Comparison of ENCODE assay signal across 21 cellular contexts in the genomic region with DNA sequence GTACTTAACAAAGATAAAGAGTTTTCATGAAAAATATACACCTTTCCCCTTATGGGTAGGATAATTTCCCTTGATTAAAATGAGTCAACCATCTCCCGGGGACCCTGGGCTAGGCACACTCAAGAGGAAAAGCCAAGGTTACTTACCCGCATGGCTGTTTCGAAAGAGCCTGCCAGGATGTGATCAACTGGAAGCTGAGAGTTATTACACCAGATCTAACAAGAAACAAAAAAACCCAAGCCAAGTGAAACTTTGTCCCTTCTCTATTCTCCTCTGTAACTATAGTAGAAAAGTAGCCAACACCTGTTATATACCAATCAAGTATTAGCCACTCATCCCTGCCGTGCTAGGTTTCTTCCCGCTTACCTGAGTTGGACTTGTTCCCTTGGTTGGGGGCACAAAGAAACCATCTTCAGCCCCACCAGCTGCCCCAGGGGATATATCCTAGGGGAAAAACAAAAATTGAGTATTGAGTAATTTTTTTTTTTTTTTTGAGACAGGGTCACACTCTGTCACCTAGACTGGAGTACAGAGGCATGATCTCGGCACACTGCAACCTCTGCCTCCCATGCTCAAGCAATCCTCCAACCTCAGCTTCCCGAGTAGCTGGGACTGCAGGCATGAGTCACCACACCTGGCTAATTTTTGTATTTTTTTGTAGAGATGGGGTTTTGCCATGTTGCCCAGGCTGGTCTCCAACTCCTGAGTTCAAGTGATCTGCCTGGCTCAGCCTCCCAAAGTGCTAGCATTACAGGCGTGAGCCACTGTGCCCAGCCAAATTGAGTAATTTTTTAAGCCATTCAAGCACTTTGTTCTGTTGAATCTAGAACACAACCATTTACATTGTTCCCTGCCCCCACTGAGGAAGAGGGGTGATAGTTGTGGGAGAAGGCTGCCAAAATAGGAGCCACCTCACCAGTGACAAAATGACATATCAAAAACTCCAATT. TPM values are rescaled to one million over a fixed set of nuclear protein-coding genes. Genes with fewer than 3 reads are reported as not detected.
DNase-seq lines count a peak whose midpoint lies in the region; ATAC-seq, FAIRE-seq and TF ChIP-seq lines count a peak whose summit lies in the region.
"Had no signal": no experiment of that assay in that cellular context is flagged by ENCODE, and none has a peak within 500 bp of the region (broad histone marks: within the 10 kb centered on the region; RNA-seq: fewer than 3 reads in every experiment).

No MANE protein-coding gene starts in this region.

- peaks cover 4% of the 10 kb centered on the region for H3K4me1 Mint-ChIP-seq in central memory CD8-positive, alpha-beta T cell
- peaks cover 4% of the 10 kb centered on the region for H3K4me1 Mint-ChIP-seq in memory B cell
- peaks cover 3% of the 10 kb centered on the region for H3K4me1 Mint-ChIP-seq in CD8-positive, alpha-beta T cell (ENCODE audit: low read depth)
- H3K4me1 Mint-ChIP-seq: neural progenitor cell had no signal

- H3K27me3 Mint-ChIP-seq in central memory CD8-positive, alpha-beta T cell = no peaks in the 10 kb centered on the region
- no peaks in the 10 kb centered on the region for H3K27me3 Mint-ChIP-seq in memory B cell
- no peaks in the 10 kb centered on the region for H3K27me3 Mint-ChIP-seq in CD8-positive, alpha-beta T cell (ENCODE audit: low read depth)
- H3K27me3 Mint-ChIP-seq: activated naive CD8-positive, alpha-beta T cell treated with anti-CD3 and anti-CD28 coated beads, Interleukin-2, amount 10 ng/mL, durations not matched to agents 7 days and 5 days; brain; CD4-positive, CD25-positive, alpha-beta regulatory T cell had no signal

- H3K4me3 ChIP-seq in liver (ENCODE audit: low read depth in 1 of 3, low read length in 3 of 3) (no peak overlapping the region), HepG2 (replicated peaks in 1 of 3; ENCODE audit: insufficient read depth in 1 of 3, low read depth in 2 of 3, low read length in 3 of 3) (no peak overlapping the region), stomach (no peak overlapping the region)
- no peak overlapping the region for H3K4me3 ChIP-seq in CD8-positive, alpha-beta T cell (ENCODE audit: low read depth, low read length)
- H3K4me3 ChIP-seq: left ventricle myocardium inferior, mucosa of descending colon, neural progenitor cell, thoracic aorta, vagina had no signal

- BruUV-seq in HepG2 (replicated peaks; lab: Mats Ljungman, UMichigan) = no TSS peak

- H3K79me2 ChIP-seq in HepG2 (ENCODE audit: insufficient read depth, low read length) = no peaks in the 10 kb centered on the region

- in situ Hi-C loops in HepG2 (cut with HindIII; ENCODE audit: extremely low pct_ligation_motif_present, low pct_unique_long_range_greater_than_20kb) = loop anchor here (5.0 kb wide), 1 partner anchor 101 kb away; a partner anchor contains a TSS

- no peak overlapping the region for H3K9ac ChIP-seq in liver (ENCODE audit: low read depth in 1 of 2, low read length in 2 of 2)
- H3K9ac ChIP-seq in HepG2 (ENCODE audit: insufficient read depth, low read depth, low read length) = no peak overlapping the region
- H3K9ac ChIP-seq: neural progenitor cell had no signal

- WGBS in liver = 54% methylated on average over 8 of the region's 8 CpGs
- 99% methylated on average over 8 of the region's 8 CpGs for WGBS in HepG2 (ENCODE audit: low lambda C conversion rate)
- 79 to 85% (median 81%) methylated on average over 8 of the region's 8 CpGs for WGBS in stomach, 5 donors

- POLR2A ChIA-PET in HepG2 (lab: Yijun Ruan, JAX) = interaction anchor here (1.0 to 1.7 kb wide), 2 partner anchors 31 to 192 kb away, joined by 3 to 6 read pairs; a partner anchor contains a TSS
- POLR2A ChIA-PET in CD8-positive, alpha-beta T cell (lab: Charles Lee) = no interaction called here

- H3K9me3 ChIP-seq in liver (ENCODE audit: control insufficient read depth in 4 of 4, low read length in 3 of 4) = no peaks in the 10 kb centered on the region
- H3K9me3 ChIP-seq in HepG2 (ENCODE audit: low read length) = no peaks in the 10 kb centered on the region
- H3K9me3 ChIP-seq in CD8-positive, alpha-beta T cell (ENCODE audit: low read length) = no peaks in the 10 kb centered on the region
- no peaks in the 10 kb centered on the region for H3K9me3 ChIP-seq in stomach
- H3K9me3 ChIP-seq: left ventricle myocardium inferior, mucosa of descending colon, thoracic aorta, vagina had no signal

- no peak overlapping the region for H2AFZ ChIP-seq in HepG2 (ENCODE audit: low read length)
- H2AFZ ChIP-seq: neural progenitor cell had no signal

- TF ChIP-seq RAD21 in liver (IDR thresholded peaks at IDR 0.05) = no peak
- no peak for TF ChIP-seq RAD21 in HepG2 (CRISPR knock-in tag; IDR thresholded peaks at IDR 0.05)

- H4K20me1 ChIP-seq in HepG2 (ENCODE audit: insufficient read depth, low read length) = peaks cover 12% of the 10 kb centered on the region

- intact Hi-C loops in HepG2 (cut with micrococcal nuclease; ENCODE audit: unreplicated experiment) (no loop called here), stomach (cut with DNase I; ENCODE audit: low total_unique reads) (loop anchor here (10.0 kb wide), 1 partner anchor 188 kb away; no protein-coding TSS in a partner anchor)
- intact Hi-C loops in CD8-positive, alpha-beta T cell (cut with DNase I, micrococcal nuclease) = loop anchor here in 1 of 2 experiments (5.0 kb wide), 1 partner anchor 41 kb away; no protein-coding TSS in a partner anchor

- no peak overlapping the region for H3K4me2 ChIP-seq in HepG2 (ENCODE audit: low read depth, low read length)
- H3K4me2 ChIP-seq: neural progenitor cell had no signal

- CTCF ChIA-PET in HepG2 (lab: Yijun Ruan, JAX; ENCODE audit: low intra/inter-chr PET ratio, low total read pairs) = no interaction called here
- CTCF ChIA-PET in CD8-positive, alpha-beta T cell (lab: Charles Lee) = interaction anchor here (1.4 to 9.4 kb wide), 14 partner anchors 9 to 194 kb away, joined by 3 to 155 read pairs (median 24); a partner anchor contains a TSS

- H3K27ac ChIP-seq in liver (ENCODE audit: low read depth in 1 of 2, low read length in 2 of 2) = peak overlapping the region; percentile 6 to 34
- no peak overlapping the region for H3K27ac ChIP-seq in HepG2 (ENCODE audit: extremely low read length, insufficient read depth, low read length)
- no peak overlapping the region for H3K27ac ChIP-seq in CD8-positive, alpha-beta T cell (ENCODE audit: low read depth, low read length)
- no peak overlapping the region for H3K27ac ChIP-seq in stomach
- H3K27ac ChIP-seq: left ventricle myocardium inferior, neural progenitor cell, thoracic aorta, vagina had no signal

- peak overlapping the region; percentile 19 for H3K27ac Mint-ChIP-seq in central memory CD8-positive, alpha-beta T cell (ENCODE audit: low read depth)
- H3K27ac Mint-ChIP-seq in memory B cell = peak overlapping the region; percentile 63
- no peak overlapping the region for H3K27ac Mint-ChIP-seq in CD8-positive, alpha-beta T cell
- H3K27ac Mint-ChIP-seq: activated naive CD8-positive, alpha-beta T cell treated with anti-CD3 and anti-CD28 coated beads, Interleukin-2, amount 10 ng/mL, durations not matched to agents 7 days and 5 days; activated T-cell treated with anti-CD3 and anti-CD28 coated beads, Interleukin-2, amount 50 U/mL, for 72 hours; neural progenitor cell had no signal

- ATAC-seq in HepG2 (no peak), memory B cell (ENCODE audit: low read depth) (no peak)
- no peak for ATAC-seq in central memory CD8-positive, alpha-beta T cell (replicated peaks; ENCODE audit: extremely low read depth, poor library complexity, severe bottlenecking)
- ATAC-seq in CD8-positive, alpha-beta T cell = no peak
- ATAC-seq: activated T-cell treated with anti-CD3 and anti-CD28 coated beads, Interleukin-2, amount 50 U/mL, for 72 hours; mucosa of descending colon had no signal

- H3K36me3 ChIP-seq in liver (ENCODE audit: control insufficient read depth in 4 of 4, insufficient read depth in 3 of 4, low read depth in 1 of 4, low read length in 3 of 4) (peaks cover 18 to 88% (median 87%) of the 10 kb centered on the region in 4 donors), HepG2 (replicated peaks in 1 of 2; ENCODE audit: control insufficient read depth in 1 of 2, insufficient read depth in 2 of 2, low read length in 2 of 2) (peaks cover 60 to 91% of the 10 kb centered on the region in 2 experiments), stomach (peaks cover 89 to 100% (median 100%) of the 10 kb centered on the region in 4 donors)
- H3K36me3 ChIP-seq in CD8-positive, alpha-beta T cell (ENCODE audit: insufficient read depth, low read length) = peaks cover 86% of the 10 kb centered on the region

- TF ChIP-seq POLR2A in HepG2 (IDR thresholded peaks at IDR 0.05; ENCODE audit: insufficient read depth in 1 of 2, low read depth in 2 of 2, low read length in 2 of 2) (no peak), stomach (IDR thresholded peaks at IDR 0.05) (no peak)

- peaks cover 0 to 24% (median 12%) of the 10 kb centered on the region in 4 donors for H3K4me1 ChIP-seq in liver (ENCODE audit: control insufficient read depth in 4 of 4, insufficient read depth in 4 of 4, low read length in 3 of 4)
- peaks cover 17% of the 10 kb centered on the region for H3K4me1 ChIP-seq in HepG2 (ENCODE audit: insufficient read depth, low read length)
- H3K4me1 ChIP-seq in CD8-positive, alpha-beta T cell (ENCODE audit: insufficient read depth, low read length) = peaks cover 4% of the 10 kb centered on the region
- H3K4me1 ChIP-seq in stomach = peaks cover 0 to 6% (median 0%) of the 10 kb centered on the region in 4 donors
- H3K4me1 ChIP-seq: neural progenitor cell, vagina had no signal

- H3K4me3 Mint-ChIP-seq in central memory CD8-positive, alpha-beta T cell = no peak overlapping the region
- no peak overlapping the region for H3K4me3 Mint-ChIP-seq in memory B cell
- H3K4me3 Mint-ChIP-seq in CD8-positive, alpha-beta T cell = no peak overlapping the region
- H3K4me3 Mint-ChIP-seq: activated naive CD8-positive, alpha-beta T cell treated with anti-CD3 and anti-CD28 coated beads, Interleukin-2, amount 10 ng/mL, durations not matched to agents 7 days and 5 days; activated T-cell treated with anti-CD3 and anti-CD28 coated beads, Interleukin-2, amount 50 U/mL, for 72 hours; brain; CD4-positive, CD25-positive, alpha-beta regulatory T cell; neural progenitor cell had no signal

- H3K27me3 ChIP-seq in liver (ENCODE audit: control insufficient read depth in 4 of 4, insufficient read depth in 4 of 4, low read length in 3 of 4) (no peaks in the 10 kb centered on the region), HepG2 (ENCODE audit: control insufficient read depth in 1 of 2, insufficient read depth in 2 of 2, low read length in 2 of 2) (no peaks in the 10 kb centered on the region), stomach (no peaks in the 10 kb centered on the region)
- no peaks in the 10 kb centered on the region for H3K27me3 ChIP-seq in CD8-positive, alpha-beta T cell (ENCODE audit: insufficient read depth, low read length)
- H3K27me3 ChIP-seq: neural progenitor cell, vagina had no signal

- H3K9me3 Mint-ChIP-seq in central memory CD8-positive, alpha-beta T cell = no peaks in the 10 kb centered on the region
- no peaks in the 10 kb centered on the region for H3K9me3 Mint-ChIP-seq in memory B cell
- no peaks in the 10 kb centered on the region for H3K9me3 Mint-ChIP-seq in CD8-positive, alpha-beta T cell
- H3K9me3 Mint-ChIP-seq: activated naive CD8-positive, alpha-beta T cell treated with anti-CD3 and anti-CD28 coated beads, Interleukin-2, amount 10 ng/mL, durations not matched to agents 7 days and 5 days; activated T-cell treated with anti-CD3 and anti-CD28 coated beads, Interleukin-2, amount 50 U/mL, for 72 hours; brain; CD4-positive, CD25-positive, alpha-beta regulatory T cell; neural progenitor cell had no signal

- peaks cover 88% of the 10 kb centered on the region for H3K36me3 Mint-ChIP-seq in central memory CD8-positive, alpha-beta T cell (ENCODE audit: insufficient read depth)
- peaks cover 52% of the 10 kb centered on the region for H3K36me3 Mint-ChIP-seq in memory B cell
- H3K36me3 Mint-ChIP-seq in CD8-positive, alpha-beta T cell = peaks cover 93% of the 10 kb centered on the region

- DNase-seq in HepG2 (ENCODE audit: low spot score) (no peak), memory B cell (ENCODE audit: low spot score in 2 of 2) (no peak), RCC 7860 (ENCODE audit: low spot score) (no peak), stomach (no peak)
- DNase-seq in central memory CD8-positive, alpha-beta T cell (ENCODE audit: low spot score in 2 of 2) = no peak
- DNase-seq in activated CD4-positive, alpha-beta T cell treated with anti-CD3 and anti-CD28 coated beads, Interleukin-2, amount 50 U/mL, for 1 hour = no peak
- no peak for DNase-seq in CD8-positive, alpha-beta T cell
- DNase-seq: activated CD4-positive, CD25-positive, alpha-beta regulatory T cell treated with anti-CD3 and anti-CD28 coated beads, Interleukin-2, amount 50 U/mL, for 72 hours; activated CD8-positive, alpha-beta memory T cell treated with anti-CD3 and anti-CD28 coated beads for 24 hours; activated naive CD8-positive, alpha-beta T cell treated with anti-CD3 and anti-CD28 coated beads, Interleukin-2, amount 10 ng/mL, durations not matched to agents 7 days and 5 days; activated T-cell treated with anti-CD3 and anti-CD28 coated beads, Interleukin-2, amount 50 U/mL, for 72 hours; CD4-positive, CD25-positive, alpha-beta regulatory T cell; left ventricle myocardium inferior; mucosa of descending colon; NCI-H187; NCI-H748 treated with DMSO at 0.1 percent for 48 hours had no signal

- FAIRE-seq in HepG2 (lab: Jason Lieb, UNC) (no peak), RCC 7860 (lab: Jason Lieb, UNC) (no peak)

- no peak for TF ChIP-seq EP300 in HepG2 (IDR thresholded peaks at IDR 0.05; ENCODE audit: low read depth in 2 of 2, low read length in 2 of 2)
- TF ChIP-seq EP300 in HepG2 (CRISPR knock-in tag; IDR thresholded peaks at IDR 0.05; ENCODE audit: borderline replicate concordance) = no peak
- no peak for TF ChIP-seq EP300 in stomach (IDR thresholded peaks at IDR 0.05)

- TF ChIP-seq CTCF in liver (IDR thresholded peaks at IDR 0.05; ENCODE audit: low read depth, low read length, missing input control) (no peak), HepG2 (CRISPR knock-in tag; IDR thresholded peaks at IDR 0.05) (no peak), stomach (IDR thresholded peaks at IDR 0.05) (no peak)
- no peak for TF ChIP-seq CTCF in CD8-positive, alpha-beta T cell (IDR thresholded peaks at IDR 0.05)

RNA-seq across cellular contexts. Expression of a gene that starts 8.4 kb away (rescaled TPM):
- total RNA-seq in liver (10 to 100 TPM; 24.8 to 73.9 TPM), HepG2 (2016; rRNA removed; fragmentation: Illumina TruSeq; extraction: Trizol) (47.0 and 81.9 TPM in 2 replicates), stomach (100 to 1,000 TPM in 1 of 5 donors, 10 to 100 TPM in 3, 1 to 10 TPM in 1; 9.3 to 117 (median 56.0) TPM)
- polyA plus RNA-seq in liver (10 to 100 TPM; 33.3 to 54.1 TPM), HepG2 (2011; rRNA removed) (48.3 and 51.8 TPM in 2 replicates), stomach (10 to 100 TPM; 15.7 to 29.3 (median 25.4) TPM)
- 5.1 and 6.3 TPM in 2 replicates for total RNA-seq in HepG2 (2016; cell fraction: cytosol; rRNA removed; fragmentation: Illumina TruSeq; extraction: Trizol; ENCODE audit: low read depth)
- 44.9 and 86.0 TPM in 2 replicates for total RNA-seq in HepG2 (2016; cell fraction: insoluble cytoplasmic fraction; rRNA removed; fragmentation: Illumina TruSeq; extraction: Trizol)
- total RNA-seq in HepG2 (2016; cell fraction: membrane; rRNA removed; fragmentation: Illumina TruSeq; extraction: Trizol) = 19.1 and 20.5 TPM in 2 replicates
- 28.9 and 32.0 TPM in 2 replicates for total RNA-seq in HepG2 (2016; cell fraction: nucleus; rRNA removed; fragmentation: Illumina TruSeq; extraction: Trizol)
- 34.9 and 46.4 TPM in 2 replicates for polyA plus RNA-seq in HepG2 (2011; cell fraction: cytosol; rRNA removed)
- 23.3 and 28.0 TPM in 2 replicates for polyA plus RNA-seq in HepG2 (2011; cell fraction: nucleus; rRNA removed)
- polyA plus RNA-seq in HepG2 (2012) = 38.3 and 48.7 TPM in 2 replicates
- 5.2 and 6.2 TPM in 2 replicates for polyA plus RNA-seq in HepG2 (2016; cell fraction: cytosol; fragmentation: Illumina TruSeq; extraction: Trizol; ENCODE audit: low read depth)
- 84.0 and 84.9 TPM in 2 replicates for polyA plus RNA-seq in HepG2 (2016; cell fraction: insoluble cytoplasmic fraction; fragmentation: Illumina TruSeq; extraction: Trizol; ENCODE audit: low read depth)
- 12.8 and 14.7 TPM in 2 replicates for polyA plus RNA-seq in HepG2 (2016; cell fraction: membrane; fragmentation: Illumina TruSeq; extraction: Trizol; ENCODE audit: low read depth)
- polyA plus RNA-seq in HepG2 (2016; cell fraction: nucleus; fragmentation: Illumina TruSeq; extraction: Trizol; ENCODE audit: insufficient read depth, low read depth) = 30.0 and 35.6 TPM in 2 replicates
- 56.5 and 59.3 TPM in 2 replicates for polyA minus RNA-seq in HepG2 (2011; rRNA and poly(A)+ RNA removed; ENCODE audit: low replicate concordance)
- 28.6 and 31.3 TPM in 2 replicates for polyA minus RNA-seq in HepG2 (2011; cell fraction: cytosol; rRNA and poly(A)+ RNA removed)
- polyA minus RNA-seq in HepG2 (2011; cell fraction: nucleus; rRNA and poly(A)+ RNA removed) = 48.5 and 69.5 TPM in 2 replicates
- total RNA-seq in CD8-positive, alpha-beta T cell = 10 to 100 TPM; 36.0 to 37.4 TPM

RNA-seq across cellular contexts. Expression of a gene that starts 30.9 kb away (rescaled TPM):
- total RNA-seq in liver (100 to 1,000 TPM in 1 of 2 donors, 10 to 100 TPM in 1; 80.3 to 199 TPM), HepG2 (2016; rRNA removed; fragmentation: Illumina TruSeq; extraction: Trizol) (52.3 and 79.8 TPM in 2 replicates), stomach (100 to 1,000 TPM in 3 of 5 donors, 10 to 100 TPM in 2; 85.8 to 267 (median 148) TPM)
- polyA plus RNA-seq in liver (100 to 1,000 TPM in 1 of 2 donors, 10 to 100 TPM in 1; 84.5 to 120 TPM), HepG2 (2011; rRNA removed) (73.4 and 94.7 TPM in 2 replicates), stomach (10 to 100 TPM; 39.4 to 45.1 (median 40.7) TPM)
- total RNA-seq in HepG2 (2016; cell fraction: cytosol; rRNA removed; fragmentation: Illumina TruSeq; extraction: Trizol; ENCODE audit: low read depth) = 17.5 and 18.7 TPM in 2 replicates
- total RNA-seq in HepG2 (2016; cell fraction: insoluble cytoplasmic fraction; rRNA removed; fragmentation: Illumina TruSeq; extraction: Trizol) = 48.0 and 77.3 TPM in 2 replicates
- total RNA-seq in HepG2 (2016; cell fraction: membrane; rRNA removed; fragmentation: Illumina TruSeq; extraction: Trizol) = 29.8 and 32.3 TPM in 2 replicates
- total RNA-seq in HepG2 (2016; cell fraction: nucleus; rRNA removed; fragmentation: Illumina TruSeq; extraction: Trizol) = 139 and 162 TPM in 2 replicates
- 33.1 and 34.2 TPM in 2 replicates for polyA plus RNA-seq in HepG2 (2011; cell fraction: cytosol; rRNA removed)
- polyA plus RNA-seq in HepG2 (2011; cell fraction: nucleus; rRNA removed) = 505 and 552 TPM in 2 replicates
- 63.6 and 76.2 TPM in 2 replicates for polyA plus RNA-seq in HepG2 (2012)
- polyA plus RNA-seq in HepG2 (2016; cell fraction: cytosol; fragmentation: Illumina TruSeq; extraction: Trizol; ENCODE audit: low read depth) = 4.0 and 4.4 TPM in 2 replicates
- 34.8 and 37.8 TPM in 2 replicates for polyA plus RNA-seq in HepG2 (2016; cell fraction: insoluble cytoplasmic fraction; fragmentation: Illumina TruSeq; extraction: Trizol; ENCODE audit: low read depth)
- 12.0 and 13.0 TPM in 2 replicates for polyA plus RNA-seq in HepG2 (2016; cell fraction: membrane; fragmentation: Illumina TruSeq; extraction: Trizol; ENCODE audit: low read depth)
- polyA plus RNA-seq in HepG2 (2016; cell fraction: nucleus; fragmentation: Illumina TruSeq; extraction: Trizol; ENCODE audit: insufficient read depth, low read depth) = 243 and 251 TPM in 2 replicates
- polyA minus RNA-seq in HepG2 (2011; rRNA and poly(A)+ RNA removed; ENCODE audit: low replicate concordance) = 86.3 and 97.5 TPM in 2 replicates
- 20.5 and 34.4 TPM in 2 replicates for polyA minus RNA-seq in HepG2 (2011; cell fraction: cytosol; rRNA and poly(A)+ RNA removed)
- 227 and 254 TPM in 2 replicates for polyA minus RNA-seq in HepG2 (2011; cell fraction: nucleus; rRNA and poly(A)+ RNA removed)
- 100 to 1,000 TPM; 152 to 162 TPM for total RNA-seq in CD8-positive, alpha-beta T cell

RNA-seq across cellular contexts. Expression of a gene that starts 49.8 kb away (rescaled TPM):
- total RNA-seq in liver (100 to 1,000 TPM in 1 of 2 donors, 10 to 100 TPM in 1; 92.7 to 145 TPM), HepG2 (2016; rRNA removed; fragmentation: Illumina TruSeq; extraction: Trizol) (160 and 218 TPM in 2 replicates), stomach (100 to 1,000 TPM in 4 of 5 donors, 10 to 100 TPM in 1; 64.8 to 243 (median 124) TPM)
- polyA plus RNA-seq in liver (10 to 100 TPM; 46.8 to 59.1 TPM), HepG2 (2011; rRNA removed) (166 and 197 TPM in 2 replicates), stomach (10 to 100 TPM; 42.4 to 57.0 (median 49.2) TPM)
- total RNA-seq in HepG2 (2016; cell fraction: cytosol; rRNA removed; fragmentation: Illumina TruSeq; extraction: Trizol; ENCODE audit: low read depth) = 14.4 and 14.5 TPM in 2 replicates
- total RNA-seq in HepG2 (2016; cell fraction: insoluble cytoplasmic fraction; rRNA removed; fragmentation: Illumina TruSeq; extraction: Trizol) = 161 and 205 TPM in 2 replicates
- 31.4 and 36.0 TPM in 2 replicates for total RNA-seq in HepG2 (2016; cell fraction: membrane; rRNA removed; fragmentation: Illumina TruSeq; extraction: Trizol)
- total RNA-seq in HepG2 (2016; cell fraction: nucleus; rRNA removed; fragmentation: Illumina TruSeq; extraction: Trizol) = 137 and 150 TPM in 2 replicates
- polyA plus RNA-seq in HepG2 (2011; cell fraction: cytosol; rRNA removed) = 164 and 170 TPM in 2 replicates
- 117 and 120 TPM in 2 replicates for polyA plus RNA-seq in HepG2 (2011; cell fraction: nucleus; rRNA removed)
- polyA plus RNA-seq in HepG2 (2012) = 122 and 147 TPM in 2 replicates
- polyA plus RNA-seq in HepG2 (2016; cell fraction: cytosol; fragmentation: Illumina TruSeq; extraction: Trizol; ENCODE audit: low read depth) = 7.6 and 8.5 TPM in 2 replicates
- 143 and 144 TPM in 2 replicates for polyA plus RNA-seq in HepG2 (2016; cell fraction: insoluble cytoplasmic fraction; fragmentation: Illumina TruSeq; extraction: Trizol; ENCODE audit: low read depth)
- 17.9 and 21.8 TPM in 2 replicates for polyA plus RNA-seq in HepG2 (2016; cell fraction: membrane; fragmentation: Illumina TruSeq; extraction: Trizol; ENCODE audit: low read depth)
- polyA plus RNA-seq in HepG2 (2016; cell fraction: nucleus; fragmentation: Illumina TruSeq; extraction: Trizol; ENCODE audit: insufficient read depth, low read depth) = 123 and 142 TPM in 2 replicates
- 386 and 397 TPM in 2 replicates for polyA minus RNA-seq in HepG2 (2011; rRNA and poly(A)+ RNA removed; ENCODE audit: low replicate concordance)
- 242 and 256 TPM in 2 replicates for polyA minus RNA-seq in HepG2 (2011; cell fraction: cytosol; rRNA and poly(A)+ RNA removed)
- polyA minus RNA-seq in HepG2 (2011; cell fraction: nucleus; rRNA and poly(A)+ RNA removed) = 217 and 255 TPM in 2 replicates
- total RNA-seq in CD8-positive, alpha-beta T cell = 100 to 1,000 TPM; 116 to 126 TPM

RNA-seq across cellular contexts. Expression of a gene that starts 49.9 kb away (rescaled TPM):
- total RNA-seq in liver (10 to 100 TPM; 36.1 to 44.6 TPM), HepG2 (2016; rRNA removed; fragmentation: Illumina TruSeq; extraction: Trizol) (27.0 and 44.2 TPM in 2 replicates), stomach (100 to 1,000 TPM in 1 of 5 donors, 10 to 100 TPM in 4; 18.2 to 123 (median 71.0) TPM)
- polyA plus RNA-seq in liver (10 to 100 TPM; 32.2 to 39.0 TPM), HepG2 (2011; rRNA removed) (247 and 281 TPM in 2 replicates), stomach (10 to 100 TPM; 14.5 to 37.0 (median 34.6) TPM)
- 6.0 and 7.0 TPM in 2 replicates for total RNA-seq in HepG2 (2016; cell fraction: cytosol; rRNA removed; fragmentation: Illumina TruSeq; extraction: Trizol; ENCODE audit: low read depth)
- 27.8 and 48.2 TPM in 2 replicates for total RNA-seq in HepG2 (2016; cell fraction: insoluble cytoplasmic fraction; rRNA removed; fragmentation: Illumina TruSeq; extraction: Trizol)
- 10.0 and 11.6 TPM in 2 replicates for total RNA-seq in HepG2 (2016; cell fraction: membrane; rRNA removed; fragmentation: Illumina TruSeq; extraction: Trizol)
- total RNA-seq in HepG2 (2016; cell fraction: nucleus; rRNA removed; fragmentation: Illumina TruSeq; extraction: Trizol) = 73.4 and 88.5 TPM in 2 replicates
- 199 and 230 TPM in 2 replicates for polyA plus RNA-seq in HepG2 (2011; cell fraction: cytosol; rRNA removed)
- 168 and 185 TPM in 2 replicates for polyA plus RNA-seq in HepG2 (2011; cell fraction: nucleus; rRNA removed)
- polyA plus RNA-seq in HepG2 (2012) = 96.6 and 115 TPM in 2 replicates
- polyA plus RNA-seq in HepG2 (2016; cell fraction: cytosol; fragmentation: Illumina TruSeq; extraction: Trizol; ENCODE audit: low read depth) = 5.4 and 7.2 TPM in 2 replicates
- 27.4 and 35.6 TPM in 2 replicates for polyA plus RNA-seq in HepG2 (2016; cell fraction: insoluble cytoplasmic fraction; fragmentation: Illumina TruSeq; extraction: Trizol; ENCODE audit: low read depth)
- polyA plus RNA-seq in HepG2 (2016; cell fraction: membrane; fragmentation: Illumina TruSeq; extraction: Trizol; ENCODE audit: low read depth) = 12.5 and 18.3 TPM in 2 replicates
- 159 TPM in 2 replicates for polyA plus RNA-seq in HepG2 (2016; cell fraction: nucleus; fragmentation: Illumina TruSeq; extraction: Trizol; ENCODE audit: insufficient read depth, low read depth)
- 236 and 291 TPM in 2 replicates for polyA minus RNA-seq in HepG2 (2011; rRNA and poly(A)+ RNA removed; ENCODE audit: low replicate concordance)
- 87.7 and 123 TPM in 2 replicates for polyA minus RNA-seq in HepG2 (2011; cell fraction: cytosol; rRNA and poly(A)+ RNA removed)
- polyA minus RNA-seq in HepG2 (2011; cell fraction: nucleus; rRNA and poly(A)+ RNA removed) = 110 and 114 TPM in 2 replicates
- total RNA-seq in CD8-positive, alpha-beta T cell = 10 to 100 TPM; 55.6 to 58.4 TPM

Comparison
In these comparisons a context has a peak if more than half of its experiments do, and no peak if none do; other contexts are left out.
1. H3K27ac ChIP-seq: peak in liver (2 of 2); none in HepG2 (single experiment), CD8-positive, alpha-beta T cell (single experiment) and stomach (0 of 5).